Comparison of ENCODE assay signal across 8 cellular contexts in the genomic region with DNA sequence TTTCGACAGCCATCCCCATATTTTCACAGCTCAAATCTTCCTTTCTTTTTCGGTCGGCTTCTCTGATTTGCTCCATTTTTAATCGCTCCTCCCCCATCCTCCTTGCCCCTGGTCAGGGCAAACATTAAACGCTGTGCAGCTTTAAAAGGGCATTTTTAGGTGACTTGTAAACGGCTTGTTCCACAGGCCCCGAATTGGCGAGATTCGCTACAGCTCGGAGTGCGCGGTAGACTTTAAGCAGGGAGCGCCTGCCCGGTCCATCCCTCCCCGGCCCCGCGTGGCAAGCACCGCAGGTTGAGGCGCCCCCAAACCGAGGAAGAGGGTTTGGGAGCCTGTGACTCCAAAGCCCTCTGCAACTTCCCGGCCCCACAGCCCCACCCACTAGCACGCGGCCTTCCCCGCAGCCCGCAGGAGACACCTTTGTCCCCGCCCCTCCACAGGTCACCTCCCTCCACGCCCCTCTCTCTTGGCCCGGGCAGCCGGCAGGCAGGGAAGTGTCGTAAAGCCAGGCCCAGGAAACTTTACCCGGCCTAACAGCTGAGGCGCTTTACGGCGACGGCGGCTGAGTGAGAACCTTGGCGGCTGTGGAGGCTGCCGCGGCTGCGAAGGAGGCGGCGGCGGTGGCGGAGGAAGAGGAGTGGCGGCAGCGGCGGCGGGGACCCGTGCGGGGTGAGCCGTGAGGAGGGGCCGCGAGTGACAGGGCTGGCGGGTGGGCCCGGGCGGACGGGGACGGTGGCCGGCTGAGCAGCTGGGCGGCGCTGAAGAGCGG. TPM values are rescaled to one million over a fixed set of nuclear protein-coding genes. Genes with fewer than 3 reads are reported as not detected.
DNase-seq lines count a peak whose midpoint lies in the region; ATAC-seq and TF ChIP-seq lines count a peak whose summit lies in the region.

A gene (plus strand): TSS at position 550 of the 769 bp plus-strand sequence. CDS start 372 bp downstream, outside the sequence.

- in situ Hi-C loops in GM18951 (cut with MboI; ENCODE audit: low sequenced_read_pairs, unreplicated experiment) = no loop called here

- peaks cover 16% of the 10 kb centered on the region for H3K36me3 Mint-ChIP-seq in activated B cell treated with CpG ODN at 0.5 μM for 24 hours (ENCODE audit: low read depth)

- CTCF ChIA-PET in activated B cell treated with CpG ODN at 0.5 μM for 24 hours (lab: Charles Lee) = interaction anchor here (0.7 to 0.9 kb wide), 2 partner anchors 96 to 121 kb away, joined by 3 read pairs; a partner anchor contains a TSS

- peak within 1 kb of the TSS; percentile 89 for H3K27ac Mint-ChIP-seq in activated B cell treated with CpG ODN at 0.5 μM for 24 hours

- H3K4me3 Mint-ChIP-seq in activated B cell treated with CpG ODN at 0.5 μM for 24 hours = peak within 1 kb of the TSS; percentile 88

- H3K4me3 ChIP-seq in AG09309 (ENCODE audit: control insufficient read depth, low read depth, low read length) = peak within 1 kb of the TSS; percentile 88

- DNase-seq in AG09309 (ENCODE audit: low read depth) = peak; percentile 70
- peak; percentile 95 for DNase-seq in NCI-H345 (lab: John Stamatoyannopoulos, UW)
- DNase-seq in activated B cell treated with CpG ODN at 0.5 μM for 24 hours = peak; percentile 89
- DNase-seq in caudate nucleus (lab: John Stamatoyannopoulos, UW) = peak in 60 of 61 donors; percentile 14 to 92 (median 84)
- DNase-seq in iris pigment epithelial cell (ENCODE audit: low read depth) = peak; percentile 93
- peak; percentile 82 to 89 for DNase-seq in stimulated activated CD4-positive, alpha-beta T cell treated with anti-CD3 and anti-CD28 coated beads, Interleukin-12 subunit alpha, Interleukin-12 subunit beta, amount 100 ng/mL, for 24 hours (ENCODE audit: low read depth in 2 of 2)

- intact Hi-C loops in activated B cell treated with CpG ODN at 0.5 μM for 24 hours (cut with micrococcal nuclease) = loop anchor here (1.0 to 10.0 kb wide), 9 partner anchors 64 to 1808 kb away; a partner anchor contains a TSS

- TF ChIP-seq CTCF in AG09309 (IDR thresholded peaks at IDR 0.05; ENCODE audit: control insufficient read depth, insufficient read depth, low read depth, low read length, missing control alignments) = no peak
- TF ChIP-seq CTCF in activated B cell treated with CpG ODN at 0.5 μM for 24 hours (IDR thresholded peaks at IDR 0.05) = no peak

- POLR2A ChIA-PET in activated B cell treated with CpG ODN at 0.5 μM for 24 hours (lab: Charles Lee) = interaction anchor here (0.5 to 3.2 kb wide), 14 partner anchors 9 to 1765 kb away, joined by 3 to 32 read pairs (median 4); a partner anchor contains a TSS

- ATAC-seq in HG03175 (IDR thresholded peaks at IDR 0.05; ENCODE audit: unreplicated experiment) (peak; percentile 83), activated B cell treated with CpG ODN at 0.5 μM for 24 hours (ENCODE audit: low read depth) (peak; percentile 96)

- H3K4me1 Mint-ChIP-seq in activated B cell treated with CpG ODN at 0.5 μM for 24 hours = peaks cover 40% of the 10 kb centered on the region

- peaks cover 1% of the 10 kb centered on the region for H3K27me3 Mint-ChIP-seq in activated B cell treated with CpG ODN at 0.5 μM for 24 hours

- H3K27ac ChIP-seq in caudate nucleus (ENCODE audit: low read depth, low read length) = peak within 1 kb of the TSS; percentile 85

- peak; percentile 81 for TF ChIP-seq POLR2A in GM18951 (IDR thresholded peaks at IDR 0.05; ENCODE audit: extremely low read depth, insufficient read depth, insufficient read length)

- H3K9me3 Mint-ChIP-seq in activated B cell treated with CpG ODN at 0.5 μM for 24 hours = no peaks in the 10 kb centered on the region

RNA-seq across cellular contexts. Expression of the gene that starts here (rescaled TPM):
- total RNA-seq in activated B cell treated with CpG ODN at 0.5 μM for 24 hours = 12.8 and 14.6 TPM in 2 replicates

Comparison
In these comparisons a context has a peak if more than half of its experiments do, and no peak if none do; other contexts are left out.
1. Peak in every context shown above with its lines: DNase-seq, ATAC-seq, H3K4me3 ChIP-seq and H3K27ac ChIP-seq.